Comparison of ENCODE assay signal across 8 cellular contexts in the genomic region with DNA sequence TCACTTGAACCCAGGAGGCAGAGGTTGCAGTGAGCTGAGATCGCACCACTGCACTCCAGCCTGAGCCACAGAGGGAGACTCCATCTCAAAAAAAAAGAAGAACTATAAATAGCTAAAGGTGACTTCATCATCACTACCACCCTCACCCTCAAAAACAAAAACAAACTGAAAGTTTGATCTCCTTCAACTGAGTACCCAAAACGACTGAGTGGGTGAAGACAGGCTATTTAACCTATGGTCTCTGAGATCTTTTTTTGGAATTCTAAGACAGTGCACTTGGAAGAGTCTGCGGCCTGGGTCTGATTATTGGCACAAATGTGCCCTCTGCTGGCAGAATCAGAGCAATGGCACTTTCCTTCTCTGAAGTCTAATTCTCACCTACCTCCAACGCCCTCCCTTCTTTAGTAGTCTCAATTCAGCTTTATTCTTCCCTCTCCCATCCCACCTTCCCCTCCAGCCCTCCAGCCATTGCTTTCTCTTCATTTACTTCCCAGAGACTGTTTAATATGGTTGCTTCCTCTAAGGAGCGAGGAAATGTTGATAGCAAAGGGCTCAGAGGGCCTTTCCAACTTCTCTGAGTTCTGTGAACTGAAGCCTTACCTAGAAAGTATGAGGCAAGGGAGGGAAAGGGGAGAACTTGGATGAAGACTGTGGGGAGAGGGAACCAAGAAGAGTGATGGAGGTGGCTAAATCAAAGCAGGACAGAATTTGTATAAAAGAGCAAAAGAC.
DNase-seq lines count a peak whose midpoint lies in the region; ATAC-seq and TF ChIP-seq lines count a peak whose summit lies in the region.

No MANE protein-coding gene starts in this region.

- ATAC-seq in HG02763 (IDR thresholded peaks at IDR 0.05; ENCODE audit: unreplicated experiment), result no peak

- DNase-seq in GM20000 (ENCODE audit: low spot score) (peak; percentile 79), NCI-H2171 (lab: John Stamatoyannopoulos, UW) (peak; percentile 12), WERI-Rb-1 (peak; percentile 60), cerebellar cortex (ENCODE audit: low spot score) (peak; percentile 86), kidney tubule cell (ENCODE audit: low spot score) (peak; percentile 72)
- DNase-seq in stimulated activated CD4-positive, alpha-beta T cell treated with anti-CD3 and anti-CD28 coated beads, TNF-alpha, amount 100 ng/mL, for 48 hours (ENCODE audit: low read depth in 3 of 3), result peak in 2 of 3 donors; percentile 9 to 17

- H3K36me3 ChIP-seq in BLaER1, result no peaks in the 10 kb centered on the region
- H3K36me3 ChIP-seq in WERI-Rb-1, result no peaks in the 10 kb centered on the region

- H3K9me3 ChIP-seq in BLaER1 (no peaks in the 10 kb centered on the region), WERI-Rb-1 (ENCODE audit: severe bottlenecking) (no peaks in the 10 kb centered on the region)

- H3K27ac ChIP-seq in BLaER1, result no peak overlapping the region
- peak overlapping the region; percentile 15; the same call in 1 of the 2 replicates for H3K27ac ChIP-seq in WERI-Rb-1

- H3K4me2 ChIP-seq in BLaER1, result peak overlapping the region; percentile 18

- H3K9ac ChIP-seq in BLaER1, result no peak overlapping the region

- TF ChIP-seq CTCF in GM20000 (IDR thresholded peaks at IDR 0.05; ENCODE audit: extremely low read depth, missing control alignments) (peak; percentile 62), WERI-Rb-1 (IDR thresholded peaks at IDR 0.05; ENCODE audit: low read depth, low read length) (peak; percentile 79)

- H4K20me1 ChIP-seq in BLaER1, result no peaks in the 10 kb centered on the region

- H3K4me1 ChIP-seq in BLaER1, result peaks cover 37% of the 10 kb centered on the region

- H3K27me3 ChIP-seq in BLaER1 (no peaks in the 10 kb centered on the region; the same call in 1 of the 2 replicates), WERI-Rb-1 (ENCODE audit: insufficient read depth, low read depth, severe bottlenecking) (no peaks in the 10 kb centered on the region)

- H3K4me3 ChIP-seq in BLaER1 (no peak overlapping the region), WERI-Rb-1 (ENCODE audit: low read depth, low read length) (no peak overlapping the region)

Comparison
In these comparisons a context has a peak if more than half of its experiments do, and no peak if none do; other contexts are left out.
1. DNase-seq: peak in every context shown above with its lines; median percentile 86 in cerebellar cortex; 79 in GM20000; 72 in kidney tubule cell; 60 in WERI-Rb-1; 13 in stimulated activated CD4-positive, alpha-beta T cell treated with anti-CD3 and anti-CD28 coated beads, TNF-alpha, amount 100 ng/mL, for 48 hours; 12 in NCI-H2171.